ENCODE assay signal across 8 cellular contexts in the genomic region with DNA sequence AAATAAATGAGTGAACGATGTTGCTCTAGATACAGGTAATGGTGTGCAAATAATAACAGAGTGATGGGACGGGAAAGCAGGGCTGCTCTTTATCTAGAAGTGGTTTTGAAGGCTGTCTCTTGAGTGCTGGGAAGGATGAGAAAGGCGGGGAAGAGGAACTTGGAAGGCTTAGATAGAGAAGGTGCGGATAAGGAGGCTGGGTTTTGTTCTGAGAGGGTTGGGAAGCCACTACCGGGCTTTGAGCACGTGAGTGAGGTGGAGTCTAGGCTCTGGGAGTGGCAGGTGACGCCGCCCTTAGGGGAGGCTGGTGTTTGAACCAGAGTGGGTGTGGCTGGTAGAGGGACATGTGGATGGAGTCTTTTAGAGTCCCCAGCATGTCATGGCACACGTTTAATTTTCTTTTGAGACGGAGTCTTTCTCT. TPM values are rescaled to one million over a fixed set of nuclear protein-coding genes. Genes with fewer than 3 reads are reported as not detected.
DNase-seq lines count a peak whose midpoint lies in the region; ATAC-seq and TF ChIP-seq lines count a peak whose summit lies in the region.

No MANE protein-coding gene starts in this region.

- no peak for TF ChIP-seq CTCF in lung (IDR thresholded peaks at IDR 0.05; ENCODE audit: control extremely low read depth, extremely low read depth)

- H3K4me1 ChIP-seq in lung (ENCODE audit: control insufficient read depth in 2 of 2, insufficient read depth in 2 of 2, low read length in 2 of 2), result peaks cover 0 to 10% of the 10 kb centered on the region in 2 donors

- ATAC-seq in HG03103 (IDR thresholded peaks at IDR 0.05; ENCODE audit: low read depth, unreplicated experiment) (peak; percentile 41), lung (ENCODE audit: insufficient read depth, low FRiP score) (peak; percentile 67), GM18909 (IDR thresholded peaks at IDR 0.05; ENCODE audit: poor library complexity, unreplicated experiment) (no peak)

- no peaks in the 10 kb centered on the region for H3K27me3 ChIP-seq in lung (ENCODE audit: control insufficient read depth, insufficient read depth)

- peak overlapping the region; percentile 84 for H3K4me3 ChIP-seq in lung

- DNase-seq in GDM1 (lab: John Stamatoyannopoulos, UW) (peak; percentile 71), NCI-H524 (lab: John Stamatoyannopoulos, UW) (peak; percentile 34 to 71), lung (ENCODE audit: low spot score) (peak; percentile 74)
- DNase-seq in activated CD4-positive, alpha-beta T cell treated with anti-CD3 and anti-CD28 coated beads for 24 hours (ENCODE audit: low read depth in 2 of 2), result peak; percentile 55 to 63
- DNase-seq in stimulated activated CD4-positive, alpha-beta T cell treated with anti-CD3 and anti-CD28 coated beads, TNF-alpha, amount 100 ng/mL, for 4 hours (ENCODE audit: low read depth in 3 of 3), result peak; percentile 42 to 61 (median 48)

- H3K27ac ChIP-seq in cingulate gyrus (ENCODE audit: low read depth, low read length), result peak overlapping the region; percentile 88
- H3K27ac ChIP-seq in lung (ENCODE audit: low read depth in 1 of 2, low read length in 1 of 2), result peak overlapping the region; percentile 96 to 99

- 7 to 9% methylated on average over 10 of the region's 10 CpGs for WGBS in lung, 2 donors

- no peaks in the 10 kb centered on the region for H3K9me3 ChIP-seq in lung (ENCODE audit: control insufficient read depth in 2 of 2, insufficient read depth in 1 of 2, low read length in 1 of 2)

- H3K36me3 ChIP-seq in lung (ENCODE audit: control insufficient read depth in 2 of 2, insufficient read depth in 2 of 2, low read length in 2 of 2), result peaks cover 3 to 8% of the 10 kb centered on the region in 2 donors

RNA-seq across cellular contexts. Expression of gene ARMC6, which starts 0.8 kb away (rescaled TPM):
- 10 to 100 TPM; 23.5 to 33.1 TPM for total RNA-seq in lung
- 10 to 100 TPM; 31.2 to 33.3 TPM for polyA plus RNA-seq in lung

RNA-seq across cellular contexts. Expression of gene SUGP2, which starts 0.9 kb away (rescaled TPM):
- total RNA-seq in lung, result 10 to 100 TPM; 55.2 to 73.4 TPM
- polyA plus RNA-seq in lung, result 10 to 100 TPM; 27.6 to 63.9 TPM

RNA-seq across cellular contexts. Expression of gene SLC25A42, which starts 29.6 kb away (rescaled TPM):
- 10 to 100 TPM in 1 of 2 donors, 1 to 10 TPM in 1; 7.5 to 10.1 TPM for total RNA-seq in lung
- 1 to 10 TPM; 5.8 to 6.4 TPM for polyA plus RNA-seq in lung
